Comparison of ENCODE assay signal across 26 cellular contexts in the genomic region with DNA sequence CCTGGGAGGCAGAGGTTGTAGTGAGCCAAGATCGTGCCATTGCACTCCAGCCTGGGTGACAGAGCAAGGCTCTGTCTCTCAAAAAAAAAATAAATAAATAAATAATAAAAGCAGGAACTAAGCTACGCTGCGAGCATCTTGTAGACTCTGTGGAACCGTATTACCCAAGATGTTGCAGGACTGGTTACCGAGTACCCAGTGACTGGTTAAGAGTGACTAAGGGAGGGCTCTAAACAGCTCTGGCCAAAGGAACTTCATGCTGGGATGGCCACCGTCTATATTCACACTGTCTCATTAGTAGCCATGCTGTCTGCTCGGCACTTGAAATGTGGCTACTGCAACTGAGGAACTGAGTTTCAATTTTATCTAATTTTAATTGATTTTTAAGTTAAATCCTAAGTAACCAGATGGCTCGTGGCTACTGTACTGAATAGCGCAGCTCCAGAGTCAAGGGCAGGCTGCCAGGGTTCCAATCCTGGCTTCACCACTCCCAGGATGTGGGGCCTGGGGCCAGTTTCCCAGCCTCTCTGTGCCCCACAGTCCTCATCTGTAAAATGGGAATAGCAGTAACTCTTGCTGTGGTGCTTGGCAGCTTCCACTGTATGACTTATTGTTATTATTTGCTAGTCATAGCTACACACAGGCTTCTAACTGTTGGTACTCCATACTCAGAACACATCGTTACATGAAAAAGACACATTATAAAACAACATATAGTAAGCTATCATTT. TPM values are rescaled to one million over a fixed set of nuclear protein-coding genes. Genes with fewer than 3 reads are reported as not detected.
DNase-seq lines count a peak whose midpoint lies in the region; ATAC-seq, FAIRE-seq and TF ChIP-seq lines count a peak whose summit lies in the region.
"Had no signal": no experiment of that assay in that cellular context is flagged by ENCODE, and none has a peak within 500 bp of the region (broad histone marks: within the 10 kb centered on the region; RNA-seq: fewer than 3 reads in every experiment).

No MANE protein-coding gene starts in this region.

- no peak for ATAC-seq in GM23338
- ATAC-seq in activated T-cell treated with anti-CD3 and anti-CD28 coated beads, Interleukin-2, amount 50 U/mL, for 4 hours: no peak
- no peak for ATAC-seq in activated T-cell treated with anti-CD3 and anti-CD28 coated beads, Interleukin-2, amount 50 U/mL, for 72 hours (replicated peaks in 1 of 2)
- ATAC-seq: body of pancreas, psoas muscle had no signal

- no peaks in the 10 kb centered on the region for H3K9me3 Mint-ChIP-seq in GM23338
- no peaks in the 10 kb centered on the region for H3K9me3 Mint-ChIP-seq in activated T-cell treated with anti-CD3 and anti-CD28 coated beads, Interleukin-2, amount 50 U/mL, for 4 hours
- no peaks in the 10 kb centered on the region for H3K9me3 Mint-ChIP-seq in activated T-cell treated with anti-CD3 and anti-CD28 coated beads, Interleukin-2, amount 50 U/mL, for 72 hours
- H3K9me3 Mint-ChIP-seq: activated CD4-positive, alpha-beta T cell treated with anti-CD3 and anti-CD28 coated beads, Interleukin-2, amount 10 ng/mL, durations not matched to agents 24 days and 14 days; IgD-negative memory B cell had no signal

- no peaks in the 10 kb centered on the region for H3K9me2 ChIP-seq in GM23338 (ENCODE audit: insufficient read depth)

- peaks cover 9% of the 10 kb centered on the region for H3K27me3 Mint-ChIP-seq in GM23338 (ENCODE audit: insufficient read depth, low read depth, poor library complexity)
- H3K27me3 Mint-ChIP-seq in activated T-cell treated with anti-CD3 and anti-CD28 coated beads, Interleukin-2, amount 50 U/mL, for 4 hours (ENCODE audit: low read depth): no peaks in the 10 kb centered on the region
- no peaks in the 10 kb centered on the region for H3K27me3 Mint-ChIP-seq in activated T-cell treated with anti-CD3 and anti-CD28 coated beads, Interleukin-2, amount 50 U/mL, for 72 hours (ENCODE audit: low read depth)
- H3K27me3 Mint-ChIP-seq: activated CD4-positive, alpha-beta T cell treated with anti-CD3 and anti-CD28 coated beads, Interleukin-2, amount 10 ng/mL, durations not matched to agents 24 days and 14 days; B cell; IgD-negative memory B cell had no signal

- no peaks in the 10 kb centered on the region for H3K27me3 ChIP-seq in GM23338 (ENCODE audit: insufficient read depth)
- H3K27me3 ChIP-seq in bronchial epithelial cell (ENCODE audit: control insufficient read depth, insufficient read depth, low read length): no peaks in the 10 kb centered on the region
- H3K27me3 ChIP-seq: body of pancreas, testis had no signal

- TF ChIP-seq CTCF in GM23338 (conservative IDR thresholded peaks at IDR 0.05; ENCODE audit: low read depth in 2 of 2) (no peak), bronchial epithelial cell (IDR thresholded peaks at IDR 0.05; ENCODE audit: insufficient read depth, low read length, severe bottlenecking) (no peak)

- no peaks in the 10 kb centered on the region; the same call in 2 of the 3 replicates for H3K36me3 Mint-ChIP-seq in GM23338 (ENCODE audit: low read depth)
- H3K36me3 Mint-ChIP-seq in activated T-cell treated with anti-CD3 and anti-CD28 coated beads, Interleukin-2, amount 50 U/mL, for 4 hours (ENCODE audit: insufficient read depth): no peaks in the 10 kb centered on the region
- peaks cover 0 to 4% of the 10 kb centered on the region in 2 donors for H3K36me3 Mint-ChIP-seq in activated T-cell treated with anti-CD3 and anti-CD28 coated beads, Interleukin-2, amount 50 U/mL, for 72 hours (ENCODE audit: insufficient read depth in 2 of 2)

- no peak overlapping the region for H3K4me3 Mint-ChIP-seq in GM23338
- H3K4me3 Mint-ChIP-seq in activated T-cell treated with anti-CD3 and anti-CD28 coated beads, Interleukin-2, amount 50 U/mL, for 4 hours: no peak overlapping the region
- H3K4me3 Mint-ChIP-seq in activated T-cell treated with anti-CD3 and anti-CD28 coated beads, Interleukin-2, amount 50 U/mL, for 72 hours: no peak overlapping the region
- H3K4me3 Mint-ChIP-seq: activated CD4-positive, alpha-beta T cell treated with anti-CD3 and anti-CD28 coated beads, Interleukin-2, amount 10 ng/mL, durations not matched to agents 24 days and 14 days; B cell had no signal

- H3F3A ChIP-seq in GM23338 (replicated peaks; ENCODE audit: low read depth): peaks cover 5% of the 10 kb centered on the region

- H2AFZ ChIP-seq in GM23338: no peak overlapping the region
- H2AFZ ChIP-seq: PC-9 had no signal

- H3K36me3 ChIP-seq in GM23338 (ENCODE audit: insufficient read depth) (no peaks in the 10 kb centered on the region), bronchial epithelial cell (ENCODE audit: control insufficient read depth, insufficient read depth, low read length) (no peaks in the 10 kb centered on the region)
- H3K36me3 ChIP-seq: HAP-1 had no signal

- FAIRE-seq in bronchial epithelial cell (lab: Jason Lieb, UNC): no peak
- FAIRE-seq: A204.1 had no signal

- H4K20me1 ChIP-seq in GM23338 (replicated peaks; ENCODE audit: insufficient read depth): peaks cover 10% of the 10 kb centered on the region

- H3K4me3 ChIP-seq in GM23338: no peak overlapping the region
- H3K4me3 ChIP-seq in bronchial epithelial cell (ENCODE audit: low read depth, low read length): no peak overlapping the region
- H3K4me3 ChIP-seq: body of pancreas, HAP-1, PC-9, psoas muscle, testis had no signal

- H3K79me2 ChIP-seq in GM23338 (replicated peaks; ENCODE audit: insufficient read depth): peaks cover 49% of the 10 kb centered on the region

- peak overlapping the region; percentile 48; the same call in 1 of the 2 replicates for H3K27ac Mint-ChIP-seq in GM23338
- H3K27ac Mint-ChIP-seq in activated T-cell treated with anti-CD3 and anti-CD28 coated beads, Interleukin-2, amount 50 U/mL, for 72 hours: no peak overlapping the region
- H3K27ac Mint-ChIP-seq: activated CD4-positive, alpha-beta T cell treated with anti-CD3 and anti-CD28 coated beads, Interleukin-2, amount 10 ng/mL, durations not matched to agents 24 days and 14 days; B cell; IgD-negative memory B cell had no signal

- H3K4me1 Mint-ChIP-seq in GM23338: peaks cover 6% of the 10 kb centered on the region
- H3K4me1 Mint-ChIP-seq in activated T-cell treated with anti-CD3 and anti-CD28 coated beads, Interleukin-2, amount 50 U/mL, for 4 hours (ENCODE audit: low read depth): peaks cover 20% of the 10 kb centered on the region
- H3K4me1 Mint-ChIP-seq in activated T-cell treated with anti-CD3 and anti-CD28 coated beads, Interleukin-2, amount 50 U/mL, for 72 hours (ENCODE audit: low read depth): peaks cover 16% of the 10 kb centered on the region

- no peak overlapping the region for H3K27ac ChIP-seq in GM23338 (ENCODE audit: low read depth)
- H3K27ac ChIP-seq: PC-9, psoas muscle, testis had no signal

- DNase-seq in SIG-M5 treated with dmso at 0.1 percent for 504 hours (lab: John Stamatoyannopoulos, UW; ENCODE audit: unreplicated experiment) (peak; percentile 62), SIG-M5 (lab: John Stamatoyannopoulos, UW) (no peak), GM23338 (ENCODE audit: low spot score) (no peak), bronchial epithelial cell (ENCODE audit: low read depth) (peak; percentile 34), mesenteric fat pad (ENCODE audit: low spot score) (peak; percentile 80), OCI-M2 (lab: John Stamatoyannopoulos, UW; ENCODE audit: unreplicated experiment) (no peak)
- no peak for DNase-seq in activated T-cell treated with anti-CD3 and anti-CD28 coated beads, Interleukin-2, amount 50 U/mL, for 4 hours
- DNase-seq in activated T-cell treated with anti-CD3 and anti-CD28 coated beads, Interleukin-2, amount 50 U/mL, for 72 hours: no peak
- DNase-seq: activated CD4-positive, alpha-beta T cell treated with anti-CD3 and anti-CD28 coated beads, Interleukin-2, amount 10 ng/mL, durations not matched to agents 24 days and 14 days; activated T-cell treated with anti-CD3 and anti-CD28 coated beads, Interleukin-2, amount 50 U/mL, for 1 hour; body of pancreas; GDM1; NCI-H1417; NCI-H2081 treated with DMSO at 0.1 percent for 48 hours; NCI-H345; PC-9; psoas muscle; SHP77; stimulated activated naive CD4-positive, alpha-beta T cell treated with Interleukin-2 at 50 U/mL for 16 hours; SW 1271; T-helper 9 cell; testis had no signal

- H3K4me2 ChIP-seq in GM23338: no peak overlapping the region
- H3K4me2 ChIP-seq: PC-9 had no signal

- H3K4me1 ChIP-seq in GM23338 (ENCODE audit: insufficient read depth): no peaks in the 10 kb centered on the region; the same call in 1 of the 2 replicates
- H3K4me1 ChIP-seq: HAP-1, testis had no signal

TF ChIP-seq in GM23338, 12 proteins besides CTCF, POLR2A, EP300 and RAD21 (continues in another document):
- TF ChIP-seq POLR2AphosphoS5 (IDR thresholded peaks at IDR 0.05; ENCODE audit: low read depth): no peak

RNA-seq across cellular contexts. Expression of gene NTAN1, which starts 3.0 kb away (rescaled TPM):
- 31.4 and 39.4 TPM in 2 replicates for total RNA-seq in GM23338 (2014; rRNA removed; shearing (Covaris generic))
- polyA plus RNA-seq in GM23338 (2016; fragmentation: Nextera tagmentation; extraction: Ambion mirVana): 51.0 and 53.4 TPM in 2 replicates
- 27.6 and 42.0 TPM in 2 replicates for total RNA-seq in bronchial epithelial cell
- total RNA-seq in mesenteric fat pad: 60.4 TPM
- 10 to 100 TPM; 17.6 to 18.6 (median 18.0) TPM for total RNA-seq in activated T-cell treated with anti-CD3 and anti-CD28 coated beads, Interleukin-2, amount 50 U/mL, for 4 hours
- 10 to 100 TPM; 37.8 to 39.1 TPM for total RNA-seq in activated T-cell treated with anti-CD3 and anti-CD28 coated beads, Interleukin-2, amount 50 U/mL, for 72 hours

RNA-seq across cellular contexts. Expression of gene RRN3, which starts 41.2 kb away (rescaled TPM):
- 38.6 and 41.5 TPM in 2 replicates for total RNA-seq in GM23338 (2014; rRNA removed; shearing (Covaris generic))
- 13.8 and 15.4 TPM in 2 replicates for polyA plus RNA-seq in GM23338 (2016; fragmentation: Nextera tagmentation; extraction: Ambion mirVana)
- total RNA-seq in bronchial epithelial cell: 54.5 and 58.5 TPM in 2 replicates
- total RNA-seq in mesenteric fat pad: 44.9 TPM
- 10 to 100 TPM; 47.5 to 60.7 (median 57.4) TPM for total RNA-seq in activated T-cell treated with anti-CD3 and anti-CD28 coated beads, Interleukin-2, amount 50 U/mL, for 4 hours
- 10 to 100 TPM; 39.5 to 41.6 TPM for total RNA-seq in activated T-cell treated with anti-CD3 and anti-CD28 coated beads, Interleukin-2, amount 50 U/mL, for 72 hours

Comparison
In these comparisons a context has a peak if more than half of its experiments do, and no peak if none do; other contexts are left out.
1. DNase-seq: peak in SIG-M5 treated with dmso at 0.1 percent for 504 hours (single experiment), bronchial epithelial cell (single experiment) and mesenteric fat pad (single experiment); none in SIG-M5 (single experiment), GM23338 (single experiment), activated T-cell treated with anti-CD3 and anti-CD28 coated beads, Interleukin-2, amount 50 U/mL, for 4 hours (single experiment), OCI-M2 (single experiment) and activated T-cell treated with anti-CD3 and anti-CD28 coated beads, Interleukin-2, amount 50 U/mL, for 72 hours (0 of 2).